Comparison of ENCODE assay signal across 8 cellular contexts in genomic region chr17:20009052-20009301, GRCh38. TPM values are rescaled to one million over a fixed set of nuclear protein-coding genes. Genes with fewer than 3 reads are reported as not detected.
DNase-seq lines count a peak whose midpoint lies in the region; ATAC-seq and TF ChIP-seq lines count a peak whose summit lies in the region.

No MANE protein-coding gene starts in this region.

- H3K27me3 Mint-ChIP-seq in naive B cell = peaks cover 54 to 74% (median 70%) of the 10 kb centered on the region in 3 donors

- H3K27ac Mint-ChIP-seq in naive B cell = peak overlapping the region in 1 of 6 donors; percentile 30

- peak overlapping the region; percentile 78 for H3K4me2 ChIP-seq in KMS-11

- peak overlapping the region; percentile 78 for H3K9ac ChIP-seq in ES-I3 (ENCODE audit: low read depth, low read length)
- H3K9ac ChIP-seq in KMS-11 = peak overlapping the region; percentile 22; the same call in 1 of the 2 replicates

- DNase-seq in dedifferentiated amniotic fluid mesenchymal stem cell (ENCODE audit: extremely low spot score) = peak; percentile 26
- DNase-seq in naive B cell = no peak
- DNase-seq in NCI-H2081 treated with DMSO at 0.1 percent for 48 hours (lab: John Stamatoyannopoulos, UW) = no peak
- DNase-seq in NCI-H1048 (lab: John Stamatoyannopoulos, UW) = no peak
- no peak for DNase-seq in dermis blood vessel endothelial cell

- H3K79me2 ChIP-seq in KMS-11 (ENCODE audit: insufficient read depth, low read depth) = no peaks in the 10 kb centered on the region

- H3K36me3 ChIP-seq in ES-I3 (ENCODE audit: insufficient read depth, low read length) = no peaks in the 10 kb centered on the region
- no peaks in the 10 kb centered on the region for H3K36me3 ChIP-seq in KMS-11 (ENCODE audit: insufficient read depth)

- peak overlapping the region; percentile 90 for H2AFZ ChIP-seq in KMS-11 (ENCODE audit: low read depth)

- ATAC-seq in naive B cell (ENCODE audit: low read depth in 2 of 2) = no peak
- ATAC-seq in HG03432 (IDR thresholded peaks at IDR 0.05; ENCODE audit: unreplicated experiment) = no peak

- H3K9me3 ChIP-seq in ES-I3 (ENCODE audit: control insufficient read depth, insufficient read depth, low read length) = no peaks in the 10 kb centered on the region

- H3K9me3 Mint-ChIP-seq in naive B cell = peaks cover 0 to 2% (median 0%) of the 10 kb centered on the region in 7 donors

- H3K36me3 Mint-ChIP-seq in naive B cell = no peaks in the 10 kb centered on the region

- H3K27ac ChIP-seq in KMS-11 = no peak overlapping the region

- no peaks in the 10 kb centered on the region for H4K20me1 ChIP-seq in KMS-11 (ENCODE audit: insufficient read depth)

- no peak overlapping the region for H3K4me3 ChIP-seq in KMS-11 (IDR thresholded peaks at IDR 0.05; ENCODE audit: insufficient read depth, low read depth, low read length)

- peaks cover 7 to 10% (median 8%) of the 10 kb centered on the region in 3 donors for H3K4me1 Mint-ChIP-seq in naive B cell

- H3K4me1 ChIP-seq in ES-I3 (ENCODE audit: insufficient read depth, low read length) = no peaks in the 10 kb centered on the region
- peaks cover 13% of the 10 kb centered on the region for H3K4me1 ChIP-seq in KMS-11 (ENCODE audit: low read depth, poor library complexity, severe bottlenecking)

- no peaks in the 10 kb centered on the region; the same call in 1 of the 2 replicates for H3K27me3 ChIP-seq in KMS-11 (ENCODE audit: insufficient read depth, low read depth)

- H3K4me3 Mint-ChIP-seq in naive B cell = peak overlapping the region; percentile 78 to 96 (median 92)

- TF ChIP-seq CTCF in KMS-11 (conservative IDR thresholded peaks at IDR 0.05; ENCODE audit: low read depth, low read length) = peak; percentile 57; the same call in 1 of the 2 replicates

RNA-seq across cellular contexts. Expression of gene SPECC1, which starts 0.2 kb away (rescaled TPM):
- 1 to 10 TPM; 2.6 to 5.9 (median 4.1) TPM for polyA plus RNA-seq in naive B cell (ENCODE audit: low read depth in 6 of 6)
- 1.7 and 3.1 TPM in 2 replicates for total RNA-seq in dermis blood vessel endothelial cell

RNA-seq across cellular contexts. Expression of gene AKAP10, which starts 31.3 kb away (rescaled TPM):
- 10 to 100 TPM; 17.5 to 46.4 (median 22.5) TPM for polyA plus RNA-seq in naive B cell (ENCODE audit: low read depth in 6 of 6)
- 23.8 and 26.1 TPM in 2 replicates for total RNA-seq in dermis blood vessel endothelial cell
